ENCODE assay signal across 1 cellular context in genomic region chr20:32018269-32019155, GRCh38.
A peak's percentile ranks its signal among the peaks of the same experiment; 100 is the strongest.
TF ChIP-seq lines count a peak whose summit lies in the region.

No MANE protein-coding gene starts in this region.

TF ChIP-seq in HEK293, 187 proteins besides CTCF, POLR2A, EP300 and RAD21 (continued from another document and continues in another):
- no peak for TF ChIP-seq ZNF280D (tag by site-specific recombination; IDR thresholded peaks at IDR 0.05)
- no peak for TF ChIP-seq ZSCAN5A (tag by site-specific recombination; IDR thresholded peaks at IDR 0.05)
- no peak for TF ChIP-seq BCL11B (tag by site-specific recombination; IDR thresholded peaks at IDR 0.05; ENCODE audit: low read depth)
- no peak for TF ChIP-seq ZFP37 (tag by site-specific recombination; IDR thresholded peaks at IDR 0.05)
- TF ChIP-seq KLF7 (tag by site-specific recombination; IDR thresholded peaks at IDR 0.05; ENCODE audit: borderline replicate concordance) = no peak
- no peak for TF ChIP-seq ZNF354C (tag by site-specific recombination; IDR thresholded peaks at IDR 0.05; ENCODE audit: borderline replicate concordance, low read depth)
- no peak for TF ChIP-seq ZNF140 (tag by site-specific recombination; IDR thresholded peaks at IDR 0.05)
- no peak for TF ChIP-seq ZNF707 (tag by site-specific recombination; IDR thresholded peaks at IDR 0.05)
- no peak for TF ChIP-seq ZIC2 (tag by site-specific recombination; IDR thresholded peaks at IDR 0.05)
- TF ChIP-seq ZNF664 (tag by site-specific recombination; IDR thresholded peaks at IDR 0.05) = no peak
- peak; percentile 91 for TF ChIP-seq GLIS2 (tag by site-specific recombination; IDR thresholded peaks at IDR 0.05)
- no peak for TF ChIP-seq ZNF837 (tag by site-specific recombination; IDR thresholded peaks at IDR 0.05)
- TF ChIP-seq ZNF362 (tag by site-specific recombination; IDR thresholded peaks at IDR 0.05) = no peak
- TF ChIP-seq PRDM1 (tag by site-specific recombination; IDR thresholded peaks at IDR 0.05) = no peak
- TF ChIP-seq ZNF624 (tag by site-specific recombination; IDR thresholded peaks at IDR 0.05) = no peak
- no peak for TF ChIP-seq ZNF302 (tag by site-specific recombination; IDR thresholded peaks at IDR 0.05; ENCODE audit: low read depth)
- TF ChIP-seq ZNF23 (tag by site-specific recombination; IDR thresholded peaks at IDR 0.05; ENCODE audit: borderline replicate concordance) = no peak
- no peak for TF ChIP-seq ZNF488 (tag by site-specific recombination; IDR thresholded peaks at IDR 0.05)
- TF ChIP-seq ZNF114 (tag by site-specific recombination; IDR thresholded peaks at IDR 0.05) = no peak
- no peak for TF ChIP-seq ZNF639 (tag by site-specific recombination; IDR thresholded peaks at IDR 0.05)
- TF ChIP-seq ZBTB48 (tag by site-specific recombination; IDR thresholded peaks at IDR 0.05) = peak; percentile 85
- no peak for TF ChIP-seq ZNF626 (tag by site-specific recombination; IDR thresholded peaks at IDR 0.05)
- no peak for TF ChIP-seq IKZF3 (tag by site-specific recombination; IDR thresholded peaks at IDR 0.05)
- TF ChIP-seq ZNF391 (tag by site-specific recombination; IDR thresholded peaks at IDR 0.05; ENCODE audit: borderline replicate concordance, low read depth) = no peak
- no peak for TF ChIP-seq ZNF211 (tag by site-specific recombination; IDR thresholded peaks at IDR 0.05; ENCODE audit: low read depth)
- TF ChIP-seq GFI1B (tag by site-specific recombination; IDR thresholded peaks at IDR 0.05) = no peak
- TF ChIP-seq ZBTB1 (tag by site-specific recombination; IDR thresholded peaks at IDR 0.05) = no peak
- no peak for TF ChIP-seq KLF17 (tag by site-specific recombination; IDR thresholded peaks at IDR 0.05)
- no peak for TF ChIP-seq MZF1 (tag by site-specific recombination; IDR thresholded peaks at IDR 0.05; ENCODE audit: borderline replicate concordance)
- no peak for TF ChIP-seq ZNF223 (tag by site-specific recombination; IDR thresholded peaks at IDR 0.05)
- TF ChIP-seq ZNF280C (tag by site-specific recombination; IDR thresholded peaks at IDR 0.05) = no peak
- no peak for TF ChIP-seq ZNF600 (tag by site-specific recombination; IDR thresholded peaks at IDR 0.05)
- TF ChIP-seq ZNF701 (tag by site-specific recombination; IDR thresholded peaks at IDR 0.05) = no peak
- no peak for TF ChIP-seq ZNF26 (tag by site-specific recombination; IDR thresholded peaks at IDR 0.05)
- no peak for TF ChIP-seq INSM2 (tag by site-specific recombination; IDR thresholded peaks at IDR 0.05)
- TF ChIP-seq HOXA7 (CRISPR knock-in tag; IDR thresholded peaks at IDR 0.05; ENCODE audit: borderline replicate concordance) = no peak
- no peak for TF ChIP-seq ZNF529 (tag by site-specific recombination; IDR thresholded peaks at IDR 0.05; ENCODE audit: insufficient replicate concordance)
- TF ChIP-seq ZNF768 (tag by site-specific recombination; IDR thresholded peaks at IDR 0.05) = no peak
- no peak for TF ChIP-seq ZNF10 (tag by site-specific recombination; IDR thresholded peaks at IDR 0.05)
- TF ChIP-seq ZNF16 (tag by site-specific recombination; IDR thresholded peaks at IDR 0.05; ENCODE audit: low read depth) = no peak
- no peak for TF ChIP-seq SCRT2 (tag by site-specific recombination; IDR thresholded peaks at IDR 0.05)
- no peak for TF ChIP-seq ZNF324 (tag by site-specific recombination; IDR thresholded peaks at IDR 0.05)
- TF ChIP-seq ZNF521 (tag by site-specific recombination; IDR thresholded peaks at IDR 0.05) = no peak
- no peak for TF ChIP-seq ZNF658 (tag by site-specific recombination; IDR thresholded peaks at IDR 0.05)
- TF ChIP-seq ZNF449 (tag by site-specific recombination; IDR thresholded peaks at IDR 0.05) = no peak
- TF ChIP-seq ZBTB26 (tag by site-specific recombination; optimal IDR thresholded peaks at IDR 0.05) = peak; percentile 41
- TF ChIP-seq ZNF558 (tag by site-specific recombination; IDR thresholded peaks at IDR 0.05) = no peak
- TF ChIP-seq ZNF423 (tag by site-specific recombination; IDR thresholded peaks at IDR 0.05) = no peak
- no peak for TF ChIP-seq GLI2 (tag by site-specific recombination; IDR thresholded peaks at IDR 0.05; ENCODE audit: borderline replicate concordance, low read depth)
- 0 out of 2 replicates have a peak, but pooled peaks have one; percentile 38 for TF ChIP-seq EGR2 (tag by site-specific recombination; IDR thresholded peaks at IDR 0.05; ENCODE audit: low read depth)
- TF ChIP-seq ZNF561 (tag by site-specific recombination; IDR thresholded peaks at IDR 0.05; ENCODE audit: borderline replicate concordance) = peak; percentile 51; the same call in 1 of the 2 replicates
- no peak for TF ChIP-seq YY2 (tag by site-specific recombination; IDR thresholded peaks at IDR 0.05)
- no peak for TF ChIP-seq ZNF776 (tag by site-specific recombination; IDR thresholded peaks at IDR 0.05; ENCODE audit: borderline replicate concordance)
